1 cellular context compared by ENCODE assay signal in the genomic region with DNA sequence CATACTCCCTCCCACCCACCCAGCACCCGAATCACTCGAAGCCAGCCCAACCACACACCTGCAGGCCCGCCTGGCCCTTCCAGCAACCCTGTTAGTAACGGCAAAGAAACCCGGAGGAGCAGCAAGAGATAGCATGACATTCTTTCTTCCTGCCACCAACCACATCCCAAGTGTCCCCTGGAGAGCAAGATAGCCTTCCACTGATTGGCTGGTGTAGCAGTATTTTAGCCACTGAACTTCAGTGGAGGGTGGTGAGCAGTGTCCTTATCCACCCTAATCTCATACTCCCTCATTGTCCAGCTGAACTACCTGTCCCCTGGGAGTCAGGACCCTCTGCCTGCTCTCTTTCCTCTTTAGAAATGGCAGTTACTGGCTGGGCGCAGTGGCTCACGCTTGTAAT.
TF ChIP-seq lines count a peak whose summit lies in the region.

No MANE protein-coding gene starts in this region.

TF ChIP-seq in IMR-90, 13 proteins besides CTCF, POLR2A, EP300 and RAD21:
- TF ChIP-seq, protein P1, sequence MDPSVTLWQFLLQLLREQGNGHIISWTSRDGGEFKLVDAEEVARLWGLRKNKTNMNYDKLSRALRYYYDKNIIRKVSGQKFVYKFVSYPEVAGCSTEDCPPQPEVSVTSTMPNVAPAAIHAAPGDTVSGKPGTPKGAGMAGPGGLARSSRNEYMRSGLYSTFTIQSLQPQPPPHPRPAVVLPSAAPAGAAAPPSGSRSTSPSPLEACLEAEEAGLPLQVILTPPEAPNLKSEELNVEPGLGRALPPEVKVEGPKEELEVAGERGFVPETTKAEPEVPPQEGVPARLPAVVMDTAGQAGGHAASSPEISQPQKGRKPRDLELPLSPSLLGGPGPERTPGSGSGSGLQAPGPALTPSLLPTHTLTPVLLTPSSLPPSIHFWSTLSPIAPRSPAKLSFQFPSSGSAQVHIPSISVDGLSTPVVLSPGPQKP (IDR thresholded peaks at IDR 0.05; ENCODE audit: borderline replicate concordance, low read depth, low read length): no peak
- no peak for TF ChIP-seq MXI1 (IDR thresholded peaks at IDR 0.05; ENCODE audit: borderline replicate concordance, low read depth, low read length)
- TF ChIP-seq MAZ (IDR thresholded peaks at IDR 0.05; ENCODE audit: borderline replicate concordance, low read depth, low read length): no peak
- no peak for TF ChIP-seq CHD1 (IDR thresholded peaks at IDR 0.05; ENCODE audit: low read depth, low read length)
- no peak for TF ChIP-seq NFE2L2 (IDR thresholded peaks at IDR 0.05; ENCODE audit: low read depth, low read length)
- TF ChIP-seq, protein P2, sequence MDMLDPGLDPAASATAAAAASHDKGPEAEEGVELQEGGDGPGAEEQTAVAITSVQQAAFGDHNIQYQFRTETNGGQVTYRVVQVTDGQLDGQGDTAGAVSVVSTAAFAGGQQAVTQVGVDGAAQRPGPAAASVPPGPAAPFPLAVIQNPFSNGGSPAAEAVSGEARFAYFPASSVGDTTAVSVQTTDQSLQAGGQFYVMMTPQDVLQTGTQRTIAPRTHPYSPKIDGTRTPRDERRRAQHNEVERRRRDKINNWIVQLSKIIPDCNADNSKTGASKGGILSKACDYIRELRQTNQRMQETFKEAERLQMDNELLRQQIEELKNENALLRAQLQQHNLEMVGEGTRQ (IDR thresholded peaks at IDR 0.05; ENCODE audit: low read depth, low read length): no peak
- TF ChIP-seq MAFK (IDR thresholded peaks at IDR 0.05; ENCODE audit: low read depth, low read length): no peak
- TF ChIP-seq CEBPB (IDR thresholded peaks at IDR 0.05; ENCODE audit: low read depth, low read length): no peak
- TF ChIP-seq RCOR1 (IDR thresholded peaks at IDR 0.05; ENCODE audit: insufficient replicate concordance, low read length): no peak
- TF ChIP-seq BHLHE40 (IDR thresholded peaks at IDR 0.05; ENCODE audit: low read depth, low read length): no peak
- TF ChIP-seq FOS (IDR thresholded peaks at IDR 0.05; ENCODE audit: low read depth, low read length): no peak
- no peak for TF ChIP-seq SMC3 (IDR thresholded peaks at IDR 0.05; ENCODE audit: low read depth, low read length)
- no peak for TF ChIP-seq RFX5 (IDR thresholded peaks at IDR 0.05; ENCODE audit: low read depth, low read length)
